Comparison of ENCODE assay signal across 17 cellular contexts in the genomic region with DNA sequence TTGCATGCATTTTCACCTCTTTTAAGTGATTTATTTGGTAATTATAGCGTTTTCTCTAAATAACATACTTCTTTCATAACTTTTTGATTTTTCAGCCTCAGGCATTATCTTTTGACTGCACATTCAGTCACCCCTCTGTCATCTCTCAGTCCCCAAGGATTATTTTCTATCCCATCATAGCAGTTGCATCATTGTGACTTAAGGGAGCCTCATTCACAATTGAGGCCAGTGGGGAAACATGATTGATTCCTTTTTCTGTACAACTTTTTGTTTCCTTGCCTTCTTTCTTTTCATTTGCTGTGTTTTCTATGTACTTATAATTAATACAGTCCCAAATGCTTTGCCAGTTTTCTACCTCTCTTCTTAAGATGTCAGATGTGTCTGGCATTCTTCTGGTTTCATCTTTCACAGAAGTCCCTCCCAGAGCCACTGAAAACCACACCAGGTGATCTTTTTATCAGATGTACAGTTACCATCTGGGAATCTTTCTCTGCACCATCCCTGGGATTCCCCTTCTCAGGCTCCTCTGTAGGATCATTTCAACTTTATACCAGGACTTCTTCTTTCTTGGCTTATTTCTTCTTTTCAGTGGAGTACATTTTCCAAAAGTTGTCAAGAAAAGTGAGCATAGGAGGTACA.
DNase-seq lines count a peak whose midpoint lies in the region; ATAC-seq and TF ChIP-seq lines count a peak whose summit lies in the region.
"Had no signal": no experiment of that assay in that cellular context is flagged by ENCODE, and none has a peak within 500 bp of the region (broad histone marks: within the 10 kb centered on the region; RNA-seq: fewer than 3 reads in every experiment).

No MANE protein-coding gene starts in this region.

- H3K9ac ChIP-seq in HCT116 (ENCODE audit: low read length) (no peak overlapping the region), fibroblast of lung (ENCODE audit: insufficient read depth, low read length) (no peak overlapping the region), parathyroid adenoma (no peak overlapping the region)
- H3K9ac ChIP-seq: BLaER1 treated with 17β-estradiol and CSF1 and Interleukin-3, amounts not matched to agents 10 nM and 100 nM had no signal

- H3K4me3 ChIP-seq in HCT116 (replicated peaks in 1 of 2; ENCODE audit: low read depth in 1 of 2, low read length in 2 of 2) (no peak overlapping the region), fibroblast of lung (replicated peaks in 1 of 4; ENCODE audit: control extremely low read depth in 1 of 4, insufficient read depth in 1 of 4, low read depth in 3 of 4, low read length in 4 of 4) (peak overlapping the region in 1 of 4 experiments; percentile 18), parathyroid adenoma (ENCODE audit: low read depth, low read length) (no peak overlapping the region), thyroid gland (replicated peaks in 1 of 3) (no peak overlapping the region)
- H3K4me3 ChIP-seq: BLaER1 treated with 17β-estradiol and CSF1 and Interleukin-3, amounts not matched to agents 10 nM and 100 nM; coronary artery; psoas muscle had no signal

- no peaks in the 10 kb centered on the region for H3K9me2 ChIP-seq in HCT116 (ENCODE audit: insufficient read depth)

- H3K27ac ChIP-seq in HCT116 (ENCODE audit: low read depth, low read length) (no peak overlapping the region), fibroblast of lung (ENCODE audit: insufficient read depth, low read length) (no peak overlapping the region), parathyroid adenoma (no peak overlapping the region), thyroid gland (no peak overlapping the region)
- H3K27ac ChIP-seq: coronary artery, psoas muscle, WERI-Rb-1 had no signal

- no peaks in the 10 kb centered on the region for H3K9me3 ChIP-seq in HCT116 (ENCODE audit: control insufficient read depth in 1 of 2, insufficient read depth in 1 of 2, low read depth in 1 of 2, low read length in 2 of 2)
- no peaks in the 10 kb centered on the region for H3K9me3 ChIP-seq in fibroblast of lung (ENCODE audit: control insufficient read depth, insufficient read depth, low read depth, low read length)
- H3K9me3 ChIP-seq in parathyroid adenoma (ENCODE audit: control insufficient read depth, low read length): no peaks in the 10 kb centered on the region
- H3K9me3 ChIP-seq in thyroid gland: no peaks in the 10 kb centered on the region

- no peak overlapping the region for H3K4me2 ChIP-seq in HCT116 (ENCODE audit: low read length)
- no peak overlapping the region for H3K4me2 ChIP-seq in fibroblast of lung (ENCODE audit: extremely low read depth, insufficient read depth, low read length)
- H3K4me2 ChIP-seq in parathyroid adenoma (ENCODE audit: low read length): no peak overlapping the region

- no peaks in the 10 kb centered on the region for H3K79me2 ChIP-seq in HCT116 (ENCODE audit: insufficient read depth, low read length)
- H3K79me2 ChIP-seq in fibroblast of lung (ENCODE audit: control insufficient read depth, insufficient read depth, low read length): no peaks in the 10 kb centered on the region
- H3K79me2 ChIP-seq in parathyroid adenoma: no peaks in the 10 kb centered on the region

- POLR2A ChIA-PET in HCT116 (lab: Charles Lee): no interaction called here

- no peak for TF ChIP-seq CTCF in HCT116 (IDR thresholded peaks at IDR 0.05 in 2 of 3, conservative IDR thresholded peaks at IDR 0.05 in 1 of 3; ENCODE audit: borderline replicate concordance in 1 of 3, insufficient read depth in 1 of 3, low read depth in 2 of 3, low read length in 2 of 3)
- TF ChIP-seq CTCF in fibroblast of lung (conservative IDR thresholded peaks at IDR 0.05 in 1 of 2, IDR thresholded peaks at IDR 0.05 in 1 of 2; ENCODE audit: low read depth in 1 of 2, low read length in 2 of 2): no peak
- TF ChIP-seq CTCF in parathyroid adenoma (IDR thresholded peaks at IDR 0.05): no peak
- no peak for TF ChIP-seq CTCF in thyroid gland (IDR thresholded peaks at IDR 0.05)

- DNase-seq in HCT116 (ENCODE audit: low read depth, low spot score) (no peak), SK-N-DZ (ENCODE audit: low spot score) (peak; percentile 29), fibroblast of lung (ENCODE audit: low read depth in 2 of 2) (peak; percentile 21 to 28), thyroid gland (no peak)
- DNase-seq in stimulated activated CD4-positive, alpha-beta T cell treated with anti-CD3 and anti-CD28 coated beads, Interleukin-2, amount 100 ng/mL, for 24 hours: no peak
- DNase-seq: amniotic stem cell, hypothalamus, NCI-H2029 treated with DMSO at 0.1 percent for 48 hours, NCI-H748 treated with DMSO at 0.1 percent for 48 hours, psoas muscle, WERI-Rb-1 had no signal

- CTCF ChIA-PET in HCT116 (lab: Charles Lee): no interaction called here

- intact Hi-C loops in HCT116 (cut with micrococcal nuclease): no loop called here
- intact Hi-C loops in thyroid gland (cut with DNase I): no loop called here

- WGBS in thyroid gland, 2 donors: 88 to 92% methylated on average over 1 of the region's 1 CpG

- H2AFZ ChIP-seq in HCT116 (ENCODE audit: low read depth, low read length, poor library complexity, severe bottlenecking) (peak overlapping the region; percentile 57), fibroblast of lung (ENCODE audit: low read length) (peak overlapping the region; percentile 21), parathyroid adenoma (peak overlapping the region; percentile 0)

- H3K27me3 ChIP-seq in HCT116 (ENCODE audit: insufficient read depth, low read length) (no peaks in the 10 kb centered on the region), fibroblast of lung (ENCODE audit: control insufficient read depth, insufficient read depth, low read length) (no peaks in the 10 kb centered on the region), parathyroid adenoma (ENCODE audit: control insufficient read depth, insufficient read depth, low read length) (no peaks in the 10 kb centered on the region), thyroid gland (no peaks in the 10 kb centered on the region)
- H3K27me3 ChIP-seq: BLaER1 treated with 17β-estradiol and CSF1 and Interleukin-3, amounts not matched to agents 10 nM and 100 nM had no signal

- no peaks in the 10 kb centered on the region for H3K4me1 ChIP-seq in HCT116 (ENCODE audit: control insufficient read depth in 1 of 2, insufficient read depth in 2 of 2, low read length in 2 of 2)
- H3K4me1 ChIP-seq in fibroblast of lung (ENCODE audit: control insufficient read depth, extremely low read depth, insufficient read depth, low read length): no peaks in the 10 kb centered on the region
- peaks cover 7% of the 10 kb centered on the region for H3K4me1 ChIP-seq in parathyroid adenoma
- no peaks in the 10 kb centered on the region for H3K4me1 ChIP-seq in thyroid gland
- H3K4me1 ChIP-seq: psoas muscle had no signal

- RAD21 ChIA-PET in HCT116 (lab: Charles Lee; ENCODE audit: low non-redundant PET in 1 of 2, low total read pairs in 2 of 2, uncharacterized antibody in 2 of 2, unreplicated experiment in 2 of 2): no interaction called here

- TF ChIP-seq POLR2A in HCT116 (IDR thresholded peaks at IDR 0.05; ENCODE audit: borderline replicate concordance, extremely low read depth, insufficient read depth, insufficient read length): no peak
- no peak for TF ChIP-seq POLR2A in thyroid gland (IDR thresholded peaks at IDR 0.05)

- no peak for TF ChIP-seq RAD21 in HCT116 (IDR thresholded peaks at IDR 0.05; ENCODE audit: low read depth)

- BruUV-seq in HCT116 (replicated peaks; lab: Mats Ljungman, UMichigan): no TSS peak

- ATAC-seq in HCT116 (no peak), GM21381 (IDR thresholded peaks at IDR 0.05; ENCODE audit: unreplicated experiment) (no peak)
- ATAC-seq: esophagus mucosa, left lobe of liver, psoas muscle had no signal

- no peaks in the 10 kb centered on the region for H4K20me1 ChIP-seq in HCT116 (ENCODE audit: insufficient read depth)
- no peaks in the 10 kb centered on the region for H4K20me1 ChIP-seq in fibroblast of lung (ENCODE audit: control insufficient read depth, extremely low read depth, insufficient read depth, low read length)
- H4K20me1 ChIP-seq: BLaER1 treated with 17β-estradiol and CSF1 and Interleukin-3, amounts not matched to agents 10 nM and 100 nM had no signal

- H3K36me3 ChIP-seq in HCT116 (ENCODE audit: control insufficient read depth in 1 of 2, insufficient read depth in 2 of 2, low read length in 2 of 2) (no peaks in the 10 kb centered on the region), fibroblast of lung (ENCODE audit: control insufficient read depth, insufficient read depth, low read length) (no peaks in the 10 kb centered on the region), parathyroid adenoma (ENCODE audit: control insufficient read depth, insufficient read depth, low read length) (no peaks in the 10 kb centered on the region), thyroid gland (no peaks in the 10 kb centered on the region)
- H3K36me3 ChIP-seq: BLaER1 treated with 17β-estradiol and CSF1 and Interleukin-3, amounts not matched to agents 10 nM and 100 nM; WERI-Rb-1 had no signal

TF ChIP-seq in HCT116, 20 proteins besides CTCF, POLR2A, EP300 and RAD21:
- no peak for TF ChIP-seq YY1 (IDR thresholded peaks at IDR 0.05; ENCODE audit: extremely low read depth, insufficient replicate concordance, low read depth, low read length)
- no peak for TF ChIP-seq ZNF274 (IDR thresholded peaks at IDR 0.05; ENCODE audit: low read depth, low read length)
- no peak for TF ChIP-seq FOSL1 (IDR thresholded peaks at IDR 0.05; ENCODE audit: low read depth)
- TF ChIP-seq, protein P1, sequence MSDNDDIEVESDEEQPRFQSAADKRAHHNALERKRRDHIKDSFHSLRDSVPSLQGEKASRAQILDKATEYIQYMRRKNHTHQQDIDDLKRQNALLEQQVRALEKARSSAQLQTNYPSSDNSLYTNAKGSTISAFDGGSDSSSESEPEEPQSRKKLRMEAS (IDR thresholded peaks at IDR 0.05): no peak
- TF ChIP-seq SIN3A (IDR thresholded peaks at IDR 0.05; ENCODE audit: low read depth): no peak
- no peak for TF ChIP-seq EZH2 (IDR thresholded peaks at IDR 0.05)
- TF ChIP-seq, protein P2, sequence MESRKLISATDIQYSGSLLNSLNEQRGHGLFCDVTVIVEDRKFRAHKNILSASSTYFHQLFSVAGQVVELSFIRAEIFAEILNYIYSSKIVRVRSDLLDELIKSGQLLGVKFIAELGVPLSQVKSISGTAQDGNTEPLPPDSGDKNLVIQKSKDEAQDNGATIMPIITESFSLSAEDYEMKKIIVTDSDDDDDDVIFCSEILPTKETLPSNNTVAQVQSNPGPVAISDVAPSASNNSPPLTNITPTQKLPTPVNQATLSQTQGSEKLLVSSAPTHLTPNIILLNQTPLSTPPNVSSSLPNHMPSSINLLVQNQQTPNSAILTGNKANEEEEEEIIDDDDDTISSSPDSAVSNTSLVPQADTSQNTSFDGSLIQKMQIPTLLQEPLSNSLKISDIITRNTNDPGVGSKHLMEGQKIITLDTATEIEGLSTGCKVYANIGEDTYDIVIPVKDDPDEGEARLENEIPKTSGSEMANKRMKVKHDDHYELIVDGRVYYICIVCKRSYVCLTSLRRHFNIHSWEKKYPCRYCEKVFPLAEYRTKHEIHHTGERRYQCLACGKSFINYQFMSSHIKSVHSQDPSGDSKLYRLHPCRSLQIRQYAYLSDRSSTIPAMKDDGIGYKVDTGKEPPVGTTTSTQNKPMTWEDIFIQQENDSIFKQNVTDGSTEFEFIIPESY (IDR thresholded peaks at IDR 0.05; ENCODE audit: extremely low read depth, insufficient replicate concordance, low read length): no peak
TF ChIP-seq in HCT116: peak in this region for 0.

Comparison
In these comparisons a context has a peak if more than half of its experiments do, and no peak if none do; other contexts are left out.
1. DNase-seq: peak in SK-N-DZ (single experiment) and fibroblast of lung (2 of 2); none in HCT116 (single experiment), thyroid gland (0 of 2) and stimulated activated CD4-positive, alpha-beta T cell treated with anti-CD3 and anti-CD28 coated beads, Interleukin-2, amount 100 ng/mL, for 24 hours (0 of 2).
2. H2AFZ ChIP-seq: peak in every context shown above with its lines; median percentile 57 in HCT116; 21 in fibroblast of lung; 0 in parathyroid adenoma.